10 cellular contexts compared by ENCODE assay signal in genomic region chr10:71968553-71969474, GRCh38. TPM values are rescaled to one million over a fixed set of nuclear protein-coding genes. Genes with fewer than 3 reads are reported as not detected.
A peak's percentile ranks its signal among the peaks of the same experiment; 100 is the strongest.
DNase-seq lines count a peak whose midpoint lies in the region; ATAC-seq, FAIRE-seq and TF ChIP-seq lines count a peak whose summit lies in the region.
"Had no signal": no experiment of that assay in that cellular context is flagged by ENCODE, and none has a peak within 500 bp of the region (broad histone marks: within the 10 kb centered on the region; RNA-seq: fewer than 3 reads in every experiment).

No MANE protein-coding gene starts in this region.

- H3K27ac ChIP-seq in right cardiac atrium (ENCODE audit: low read length): peak overlapping the region; percentile 22
- peak overlapping the region; percentile 85 to 92 for H3K27ac ChIP-seq in breast epithelium
- H3K27ac ChIP-seq in muscle layer of duodenum (ENCODE audit: low read length): peak overlapping the region; percentile 27

- WGBS in right cardiac atrium: 68% methylated on average over 11 of the region's 11 CpGs

- ATAC-seq in right cardiac atrium (no peak), left cardiac atrium (no peak), HG03439 (IDR thresholded peaks at IDR 0.05; ENCODE audit: unreplicated experiment) (no peak)

- no peak for TF ChIP-seq CTCF in breast epithelium (IDR thresholded peaks at IDR 0.05)
- no peak for TF ChIP-seq CTCF in GM10266 (IDR thresholded peaks at IDR 0.05; ENCODE audit: control insufficient read depth, insufficient read depth, low read depth, missing control alignments)

- H3K4me3 ChIP-seq in right cardiac atrium (ENCODE audit: low read length) (no peak overlapping the region), breast epithelium (peak overlapping the region in 2 of 3 donors; percentile 7 to 52), muscle layer of duodenum (ENCODE audit: low read depth in 1 of 2, low read length in 2 of 2) (no peak overlapping the region)

- H3K36me3 ChIP-seq in breast epithelium: no peaks in the 10 kb centered on the region
- H3K36me3 ChIP-seq in muscle layer of duodenum (ENCODE audit: control insufficient read depth in 1 of 2, insufficient read depth in 2 of 2, low read length in 2 of 2): no peaks in the 10 kb centered on the region

- peaks cover 36% of the 10 kb centered on the region for H3K4me1 ChIP-seq in right cardiac atrium (ENCODE audit: control insufficient read depth, insufficient read depth, low read length)
- H3K4me1 ChIP-seq in breast epithelium: peaks cover 0 to 17% of the 10 kb centered on the region in 2 donors
- peaks cover 0 to 64% of the 10 kb centered on the region in 2 donors for H3K4me1 ChIP-seq in muscle layer of duodenum (ENCODE audit: control insufficient read depth in 1 of 2, insufficient read depth in 2 of 2, low read length in 2 of 2)

- no peak for FAIRE-seq in urothelium cell line (lab: Jason Lieb, UNC)

- DNase-seq in right cardiac atrium: no peak
- DNase-seq in left cardiac atrium: no peak
- no peak for DNase-seq in breast epithelium (ENCODE audit: low spot score in 2 of 2)
- DNase-seq in urothelium cell line (ENCODE audit: low spot score): peak; percentile 42
- DNase-seq in SW480 (ENCODE audit: low spot score): no peak
- DNase-seq in GM10266 (ENCODE audit: extremely low spot score): no peak
- DNase-seq: NCI-H146; NK-92 treated with Interleukin-12 subunit alpha and Interleukin-12 subunit beta, amount 100 ng/mL, for 24 hours had no signal

- H3K27me3 ChIP-seq in right cardiac atrium (ENCODE audit: control insufficient read depth, insufficient read depth) (no peaks in the 10 kb centered on the region), breast epithelium (no peaks in the 10 kb centered on the region), muscle layer of duodenum (ENCODE audit: low read depth, low read length) (peaks cover 9% of the 10 kb centered on the region)

- no peak for TF ChIP-seq POLR2A in breast epithelium (IDR thresholded peaks at IDR 0.05)

- intact Hi-C loops in right cardiac atrium (cut with DNase I) (loop anchor here in 1 of 4 donors (10.0 kb wide), 1 partner anchor 366 kb away; no protein-coding TSS in a partner anchor), left cardiac atrium (cut with DNase I) (no loop called here), breast epithelium (cut with DNase I; ENCODE audit: low total_unique reads) (no loop called here)

- H3K9me3 ChIP-seq in right cardiac atrium (ENCODE audit: control insufficient read depth, low read length) (no peaks in the 10 kb centered on the region), breast epithelium (no peaks in the 10 kb centered on the region), muscle layer of duodenum (ENCODE audit: control insufficient read depth in 1 of 2, low read length in 2 of 2) (no peaks in the 10 kb centered on the region)

RNA-seq across cellular contexts. Expression of gene CHST3, which starts 4.6 kb away (rescaled TPM):
- total RNA-seq in right cardiac atrium (10 to 100 TPM; 19.8 to 37.0 (median 23.3) TPM), left cardiac atrium (10 to 100 TPM; 17.7 to 40.0 TPM), breast epithelium (10 to 100 TPM; 20.2 to 34.5 (median 25.6) TPM)
- polyA plus RNA-seq in right cardiac atrium: 14.9 TPM

Comparison
In these comparisons a context has a peak if more than half of its experiments do, and no peak if none do; other contexts are left out.
1. H3K27ac ChIP-seq: peak in every context shown above with its lines; median percentile 88 in breast epithelium; 27 in muscle layer of duodenum; 22 in right cardiac atrium.
2. H3K4me3 ChIP-seq: peak in breast epithelium (2 of 3); none in right cardiac atrium (single experiment) and muscle layer of duodenum (0 of 2).